ENCODE assay signal across 2 cellular contexts in the genomic region with DNA sequence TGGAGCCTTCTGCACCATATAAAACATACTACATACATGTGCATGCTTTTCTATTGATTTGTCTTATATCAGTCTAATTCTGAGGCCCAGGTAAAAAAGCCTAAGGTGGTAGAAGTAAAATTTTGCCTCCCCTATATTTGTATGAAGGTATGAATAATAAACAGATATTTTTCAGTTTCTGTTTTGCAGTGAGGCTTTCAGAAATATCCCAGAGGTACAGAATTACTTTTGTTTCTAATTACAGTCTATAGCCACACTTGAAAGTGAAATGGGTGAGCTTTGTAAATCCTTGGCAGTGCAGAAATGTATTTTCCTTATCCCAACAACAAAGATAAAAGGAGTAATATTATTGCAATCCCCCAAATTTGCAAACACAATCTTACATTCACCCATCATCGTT.
TF ChIP-seq lines count a peak whose summit lies in the region.

No MANE protein-coding gene starts in this region.

TF ChIP-seq in GM12878, 131 proteins besides CTCF, POLR2A, EP300 and RAD21:
- TF ChIP-seq SIN3A (IDR thresholded peaks at IDR 0.05; ENCODE audit: low read depth, low read length) (no peak), ZNF384 (IDR thresholded peaks at IDR 0.05; ENCODE audit: borderline replicate concordance, low read depth, low read length) (no peak), ZNF217 (IDR thresholded peaks at IDR 0.05) (no peak), MYB (IDR thresholded peaks at IDR 0.05; ENCODE audit: borderline replicate concordance, low read depth, low read length) (no peak), ZNF622 (IDR thresholded peaks at IDR 0.05) (no peak), JUND (IDR thresholded peaks at IDR 0.05; ENCODE audit: low read depth, low read length) (no peak), TAF1 (IDR thresholded peaks at IDR 0.05; ENCODE audit: borderline replicate concordance, low read depth, low read length) (no peak), ZZZ3 (IDR thresholded peaks at IDR 0.05; ENCODE audit: control insufficient read depth, insufficient read length, low read depth) (no peak)
- TF ChIP-seq, protein P1, sequence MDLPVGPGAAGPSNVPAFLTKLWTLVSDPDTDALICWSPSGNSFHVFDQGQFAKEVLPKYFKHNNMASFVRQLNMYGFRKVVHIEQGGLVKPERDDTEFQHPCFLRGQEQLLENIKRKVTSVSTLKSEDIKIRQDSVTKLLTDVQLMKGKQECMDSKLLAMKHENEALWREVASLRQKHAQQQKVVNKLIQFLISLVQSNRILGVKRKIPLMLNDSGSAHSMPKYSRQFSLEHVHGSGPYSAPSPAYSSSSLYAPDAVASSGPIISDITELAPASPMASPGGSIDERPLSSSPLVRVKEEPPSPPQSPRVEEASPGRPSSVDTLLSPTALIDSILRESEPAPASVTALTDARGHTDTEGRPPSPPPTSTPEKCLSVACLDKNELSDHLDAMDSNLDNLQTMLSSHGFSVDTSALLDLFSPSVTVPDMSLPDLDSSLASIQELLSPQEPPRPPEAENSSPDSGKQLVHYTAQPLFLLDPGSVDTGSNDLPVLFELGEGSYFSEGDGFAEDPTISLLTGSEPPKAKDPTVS (IDR thresholded peaks at IDR 0.05; ENCODE audit: low read depth, low read length) = no peak
- TF ChIP-seq, protein P2, sequence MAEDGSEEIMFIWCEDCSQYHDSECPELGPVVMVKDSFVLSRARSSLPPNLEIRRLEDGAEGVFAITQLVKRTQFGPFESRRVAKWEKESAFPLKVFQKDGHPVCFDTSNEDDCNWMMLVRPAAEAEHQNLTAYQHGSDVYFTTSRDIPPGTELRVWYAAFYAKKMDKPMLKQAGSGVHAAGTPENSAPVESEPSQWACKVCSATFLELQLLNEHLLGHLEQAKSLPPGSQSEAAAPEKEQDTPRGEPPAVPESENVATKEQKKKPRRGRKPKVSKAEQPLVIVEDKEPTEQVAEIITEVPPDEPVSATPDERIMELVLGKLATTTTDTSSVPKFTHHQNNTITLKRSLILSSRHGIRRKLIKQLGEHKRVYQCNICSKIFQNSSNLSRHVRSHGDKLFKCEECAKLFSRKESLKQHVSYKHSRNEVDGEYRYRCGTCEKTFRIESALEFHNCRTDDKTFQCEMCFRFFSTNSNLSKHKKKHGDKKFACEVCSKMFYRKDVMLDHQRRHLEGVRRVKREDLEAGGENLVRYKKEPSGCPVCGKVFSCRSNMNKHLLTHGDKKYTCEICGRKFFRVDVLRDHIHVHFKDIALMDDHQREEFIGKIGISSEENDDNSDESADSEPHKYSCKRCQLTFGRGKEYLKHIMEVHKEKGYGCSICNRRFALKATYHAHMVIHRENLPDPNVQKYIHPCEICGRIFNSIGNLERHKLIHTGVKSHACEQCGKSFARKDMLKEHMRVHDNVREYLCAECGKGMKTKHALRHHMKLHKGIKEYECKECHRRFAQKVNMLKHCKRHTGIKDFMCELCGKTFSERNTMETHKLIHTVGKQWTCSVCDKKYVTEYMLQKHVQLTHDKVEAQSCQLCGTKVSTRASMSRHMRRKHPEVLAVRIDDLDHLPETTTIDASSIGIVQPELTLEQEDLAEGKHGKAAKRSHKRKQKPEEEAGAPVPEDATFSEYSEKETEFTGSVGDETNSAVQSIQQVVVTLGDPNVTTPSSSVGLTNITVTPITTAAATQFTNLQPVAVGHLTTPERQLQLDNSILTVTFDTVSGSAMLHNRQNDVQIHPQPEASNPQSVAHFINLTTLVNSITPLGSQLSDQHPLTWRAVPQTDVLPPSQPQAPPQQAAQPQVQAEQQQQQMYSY (CRISPR knock-in tag; IDR thresholded peaks at IDR 0.05) = no peak
- TF ChIP-seq, protein P3, sequence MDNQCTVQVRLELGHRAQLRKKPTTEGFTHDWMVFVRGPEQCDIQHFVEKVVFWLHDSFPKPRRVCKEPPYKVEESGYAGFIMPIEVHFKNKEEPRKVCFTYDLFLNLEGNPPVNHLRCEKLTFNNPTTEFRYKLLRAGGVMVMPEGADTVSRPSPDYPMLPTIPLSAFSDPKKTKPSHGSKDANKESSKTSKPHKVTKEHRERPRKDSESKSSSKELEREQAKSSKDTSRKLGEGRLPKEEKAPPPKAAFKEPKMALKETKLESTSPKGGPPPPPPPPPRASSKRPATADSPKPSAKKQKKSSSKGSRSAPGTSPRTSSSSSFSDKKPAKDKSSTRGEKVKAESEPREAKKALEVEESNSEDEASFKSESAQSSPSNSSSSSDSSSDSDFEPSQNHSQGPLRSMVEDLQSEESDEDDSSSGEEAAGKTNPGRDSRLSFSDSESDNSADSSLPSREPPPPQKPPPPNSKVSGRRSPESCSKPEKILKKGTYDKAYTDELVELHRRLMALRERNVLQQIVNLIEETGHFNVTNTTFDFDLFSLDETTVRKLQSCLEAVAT (IDR thresholded peaks at IDR 0.05) = no peak
- TF ChIP-seq, protein P4, sequence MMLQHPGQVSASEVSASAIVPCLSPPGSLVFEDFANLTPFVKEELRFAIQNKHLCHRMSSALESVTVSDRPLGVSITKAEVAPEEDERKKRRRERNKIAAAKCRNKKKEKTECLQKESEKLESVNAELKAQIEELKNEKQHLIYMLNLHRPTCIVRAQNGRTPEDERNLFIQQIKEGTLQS (IDR thresholded peaks at IDR 0.05; ENCODE audit: borderline replicate concordance, extremely low read depth, low read depth, low read length) = no peak

TF ChIP-seq in GM23338, 12 proteins besides CTCF, POLR2A, EP300 and RAD21:
- TF ChIP-seq, protein P5, sequence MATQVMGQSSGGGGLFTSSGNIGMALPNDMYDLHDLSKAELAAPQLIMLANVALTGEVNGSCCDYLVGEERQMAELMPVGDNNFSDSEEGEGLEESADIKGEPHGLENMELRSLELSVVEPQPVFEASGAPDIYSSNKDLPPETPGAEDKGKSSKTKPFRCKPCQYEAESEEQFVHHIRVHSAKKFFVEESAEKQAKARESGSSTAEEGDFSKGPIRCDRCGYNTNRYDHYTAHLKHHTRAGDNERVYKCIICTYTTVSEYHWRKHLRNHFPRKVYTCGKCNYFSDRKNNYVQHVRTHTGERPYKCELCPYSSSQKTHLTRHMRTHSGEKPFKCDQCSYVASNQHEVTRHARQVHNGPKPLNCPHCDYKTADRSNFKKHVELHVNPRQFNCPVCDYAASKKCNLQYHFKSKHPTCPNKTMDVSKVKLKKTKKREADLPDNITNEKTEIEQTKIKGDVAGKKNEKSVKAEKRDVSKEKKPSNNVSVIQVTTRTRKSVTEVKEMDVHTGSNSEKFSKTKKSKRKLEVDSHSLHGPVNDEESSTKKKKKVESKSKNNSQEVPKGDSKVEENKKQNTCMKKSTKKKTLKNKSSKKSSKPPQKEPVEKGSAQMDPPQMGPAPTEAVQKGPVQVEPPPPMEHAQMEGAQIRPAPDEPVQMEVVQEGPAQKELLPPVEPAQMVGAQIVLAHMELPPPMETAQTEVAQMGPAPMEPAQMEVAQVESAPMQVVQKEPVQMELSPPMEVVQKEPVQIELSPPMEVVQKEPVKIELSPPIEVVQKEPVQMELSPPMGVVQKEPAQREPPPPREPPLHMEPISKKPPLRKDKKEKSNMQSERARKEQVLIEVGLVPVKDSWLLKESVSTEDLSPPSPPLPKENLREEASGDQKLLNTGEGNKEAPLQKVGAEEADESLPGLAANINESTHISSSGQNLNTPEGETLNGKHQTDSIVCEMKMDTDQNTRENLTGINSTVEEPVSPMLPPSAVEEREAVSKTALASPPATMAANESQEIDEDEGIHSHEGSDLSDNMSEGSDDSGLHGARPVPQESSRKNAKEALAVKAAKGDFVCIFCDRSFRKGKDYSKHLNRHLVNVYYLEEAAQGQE (IDR thresholded peaks at IDR 0.05; ENCODE audit: unreplicated experiment) = no peak
- TF ChIP-seq, protein P6, sequence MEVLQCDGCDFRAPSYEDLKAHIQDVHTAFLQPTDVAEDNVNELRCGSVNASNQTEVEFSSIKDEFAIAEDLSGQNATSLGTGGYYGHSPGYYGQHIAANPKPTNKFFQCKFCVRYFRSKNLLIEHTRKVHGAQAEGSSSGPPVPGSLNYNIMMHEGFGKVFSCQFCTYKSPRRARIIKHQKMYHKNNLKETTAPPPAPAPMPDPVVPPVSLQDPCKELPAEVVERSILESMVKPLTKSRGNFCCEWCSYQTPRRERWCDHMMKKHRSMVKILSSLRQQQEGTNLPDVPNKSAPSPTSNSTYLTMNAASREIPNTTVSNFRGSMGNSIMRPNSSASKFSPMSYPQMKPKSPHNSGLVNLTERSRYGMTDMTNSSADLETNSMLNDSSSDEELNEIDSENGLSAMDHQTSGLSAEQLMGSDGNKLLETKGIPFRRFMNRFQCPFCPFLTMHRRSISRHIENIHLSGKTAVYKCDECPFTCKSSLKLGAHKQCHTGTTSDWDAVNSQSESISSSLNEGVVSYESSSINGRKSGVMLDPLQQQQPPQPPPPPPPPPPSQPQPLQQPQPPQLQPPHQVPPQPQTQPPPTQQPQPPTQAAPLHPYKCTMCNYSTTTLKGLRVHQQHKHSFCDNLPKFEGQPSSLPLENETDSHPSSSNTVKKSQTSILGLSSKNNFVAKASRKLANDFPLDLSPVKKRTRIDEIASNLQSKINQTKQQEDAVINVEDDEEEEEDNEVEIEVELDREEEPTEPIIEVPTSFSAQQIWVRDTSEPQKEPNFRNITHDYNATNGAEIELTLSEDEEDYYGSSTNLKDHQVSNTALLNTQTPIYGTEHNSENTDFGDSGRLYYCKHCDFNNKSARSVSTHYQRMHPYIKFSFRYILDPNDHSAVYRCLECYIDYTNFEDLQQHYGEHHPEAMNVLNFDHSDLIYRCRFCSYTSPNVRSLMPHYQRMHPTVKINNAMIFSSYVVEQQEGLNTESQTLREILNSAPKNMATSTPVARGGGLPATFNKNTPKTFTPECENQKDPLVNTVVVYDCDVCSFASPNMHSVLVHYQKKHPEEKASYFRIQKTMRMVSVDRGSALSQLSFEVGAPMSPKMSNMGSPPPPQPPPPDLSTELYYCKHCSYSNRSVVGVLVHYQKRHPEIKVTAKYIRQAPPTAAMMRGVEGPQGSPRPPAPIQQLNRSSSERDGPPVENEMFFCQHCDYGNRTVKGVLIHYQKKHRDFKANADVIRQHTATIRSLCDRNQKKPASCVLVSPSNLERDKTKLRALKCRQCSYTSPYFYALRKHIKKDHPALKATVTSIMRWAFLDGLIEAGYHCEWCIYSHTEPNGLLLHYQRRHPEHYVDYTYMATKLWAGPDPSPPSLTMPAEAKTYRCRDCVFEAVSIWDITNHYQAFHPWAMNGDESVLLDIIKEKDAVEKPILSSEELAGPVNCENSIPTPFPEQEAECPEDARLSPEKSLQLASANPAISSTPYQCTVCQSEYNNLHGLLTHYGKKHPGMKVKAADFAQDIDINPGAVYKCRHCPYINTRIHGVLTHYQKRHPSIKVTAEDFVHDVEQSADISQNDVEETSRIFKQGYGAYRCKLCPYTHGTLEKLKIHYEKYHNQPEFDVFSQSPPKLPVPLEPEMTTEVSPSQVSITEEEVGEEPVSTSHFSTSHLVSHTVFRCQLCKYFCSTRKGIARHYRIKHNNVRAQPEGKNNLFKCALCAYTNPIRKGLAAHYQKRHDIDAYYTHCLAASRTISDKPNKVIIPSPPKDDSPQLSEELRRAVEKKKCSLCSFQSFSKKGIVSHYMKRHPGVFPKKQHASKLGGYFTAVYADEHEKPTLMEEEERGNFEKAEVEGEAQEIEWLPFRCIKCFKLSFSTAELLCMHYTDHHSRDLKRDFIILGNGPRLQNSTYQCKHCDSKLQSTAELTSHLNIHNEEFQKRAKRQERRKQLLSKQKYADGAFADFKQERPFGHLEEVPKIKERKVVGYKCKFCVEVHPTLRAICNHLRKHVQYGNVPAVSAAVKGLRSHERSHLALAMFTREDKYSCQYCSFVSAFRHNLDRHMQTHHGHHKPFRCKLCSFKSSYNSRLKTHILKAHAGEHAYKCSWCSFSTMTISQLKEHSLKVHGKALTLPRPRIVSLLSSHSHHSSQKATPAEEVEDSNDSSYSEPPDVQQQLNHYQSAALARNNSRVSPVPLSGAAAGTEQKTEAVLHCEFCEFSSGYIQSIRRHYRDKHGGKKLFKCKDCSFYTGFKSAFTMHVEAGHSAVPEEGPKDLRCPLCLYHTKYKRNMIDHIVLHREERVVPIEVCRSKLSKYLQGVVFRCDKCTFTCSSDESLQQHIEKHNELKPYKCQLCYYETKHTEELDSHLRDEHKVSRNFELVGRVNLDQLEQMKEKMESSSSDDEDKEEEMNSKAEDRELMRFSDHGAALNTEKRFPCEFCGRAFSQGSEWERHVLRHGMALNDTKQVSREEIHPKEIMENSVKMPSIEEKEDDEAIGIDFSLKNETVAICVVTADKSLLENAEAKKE (CRISPR knock-in tag; IDR thresholded peaks at IDR 0.05) = no peak
- TF ChIP-seq POLR2AphosphoS5 (IDR thresholded peaks at IDR 0.05; ENCODE audit: low read depth) (no peak), STAT1 (IDR thresholded peaks at IDR 0.05; ENCODE audit: unreplicated experiment) (no peak), NANOG (IDR thresholded peaks at IDR 0.05; ENCODE audit: borderline replicate concordance) (no peak), JUNB (IDR thresholded peaks at IDR 0.05; ENCODE audit: unreplicated experiment) (no peak), EZH2 (IDR thresholded peaks at IDR 0.05; ENCODE audit: low read depth, unreplicated experiment) (no peak), CREB1 (CRISPR knock-in tag; IDR thresholded peaks at IDR 0.05; ENCODE audit: low read depth) (no peak), EZH2phosphoT487 (IDR thresholded peaks at IDR 0.05; ENCODE audit: unreplicated experiment) (no peak), ZNF331 (CRISPR knock-in tag; IDR thresholded peaks at IDR 0.05; ENCODE audit: low read depth) (no peak), ZNF114 (CRISPR knock-in tag; IDR thresholded peaks at IDR 0.05) (no peak)
- TF ChIP-seq, protein P7, sequence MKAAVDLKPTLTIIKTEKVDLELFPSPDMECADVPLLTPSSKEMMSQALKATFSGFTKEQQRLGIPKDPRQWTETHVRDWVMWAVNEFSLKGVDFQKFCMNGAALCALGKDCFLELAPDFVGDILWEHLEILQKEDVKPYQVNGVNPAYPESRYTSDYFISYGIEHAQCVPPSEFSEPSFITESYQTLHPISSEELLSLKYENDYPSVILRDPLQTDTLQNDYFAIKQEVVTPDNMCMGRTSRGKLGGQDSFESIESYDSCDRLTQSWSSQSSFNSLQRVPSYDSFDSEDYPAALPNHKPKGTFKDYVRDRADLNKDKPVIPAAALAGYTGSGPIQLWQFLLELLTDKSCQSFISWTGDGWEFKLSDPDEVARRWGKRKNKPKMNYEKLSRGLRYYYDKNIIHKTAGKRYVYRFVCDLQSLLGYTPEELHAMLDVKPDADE (IDR thresholded peaks at IDR 0.05) = no peak
TF ChIP-seq in GM23338: peak in this region for 0.
